In the genomic region with DNA sequence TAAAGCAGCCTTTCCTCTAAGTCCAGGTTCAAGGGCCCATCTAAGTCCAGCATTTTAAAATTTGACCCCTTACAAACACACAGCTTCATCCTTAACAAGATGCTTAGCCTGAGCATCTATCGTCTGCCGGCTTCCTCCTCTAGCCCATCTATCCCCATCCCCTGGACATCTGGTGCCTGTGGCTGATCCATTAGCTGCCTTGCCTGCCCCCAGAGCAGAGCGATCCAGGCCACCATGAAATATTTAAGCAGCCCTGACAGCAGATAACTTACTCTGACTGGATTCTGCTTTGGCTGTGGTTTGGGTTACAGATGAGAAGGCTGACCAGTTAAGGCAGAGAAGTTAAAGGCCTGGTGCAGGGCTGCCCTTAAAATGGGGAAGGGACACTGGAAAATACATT, we compare ENCODE assay signal across 18 cellular contexts. TPM values are rescaled to one million over a fixed set of nuclear protein-coding genes. Genes with fewer than 3 reads are reported as not detected.
DNase-seq lines count a peak whose midpoint lies in the region; ATAC-seq and TF ChIP-seq lines count a peak whose summit lies in the region.
"Had no signal": no experiment of that assay in that cellular context is flagged by ENCODE, and none has a peak within 500 bp of the region (broad histone marks: within the 10 kb centered on the region; RNA-seq: fewer than 3 reads in every experiment).

No MANE protein-coding gene starts in this region.

- no peaks in the 10 kb centered on the region for H4K20me1 ChIP-seq in H9 (ENCODE audit: control insufficient read depth, insufficient read depth, insufficient read length)

- no peak overlapping the region for H2BK5ac ChIP-seq in H9 (ENCODE audit: insufficient read length, low read length)

- H3K18ac ChIP-seq in H9 (ENCODE audit: insufficient read length, low read depth, low read length): peak overlapping the region; percentile 20

- H3T11ph ChIP-seq in H9 (ENCODE audit: low read length): no peak overlapping the region

- H2BK20ac ChIP-seq in H9 (ENCODE audit: low read depth, low read length, poor library complexity, severe bottlenecking): no peak overlapping the region

- no peak overlapping the region for H2BK120ac ChIP-seq in H9 (ENCODE audit: low read depth, low read length, poor library complexity, severe bottlenecking)

- H2BK12ac ChIP-seq in H9 (ENCODE audit: insufficient read length, low read depth, low read length): no peak overlapping the region

- no peak overlapping the region for H4K8ac ChIP-seq in H9 (replicated peaks; ENCODE audit: insufficient read length, low read depth, low read length)

- H3K9me3 ChIP-seq in H9 (ENCODE audit: control insufficient read depth, low read depth, low read length): no peaks in the 10 kb centered on the region

- no peak overlapping the region for H3K56ac ChIP-seq in H9 (ENCODE audit: insufficient read length, low read depth, low read length)

- H3K9me3 Mint-ChIP-seq in H9 (no peaks in the 10 kb centered on the region), glutamatergic neuron (ENCODE audit: unreplicated experiment) (peaks cover 6% of the 10 kb centered on the region)
- no peaks in the 10 kb centered on the region for H3K9me3 Mint-ChIP-seq in stimulated activated memory B cell treated with anti-CD40 and anti-IgM and Interleukin-4, amounts not matched to agents 10 μg/mL and 1 μg/mL and 100 μg/mL, for 72 hours
- H3K9me3 Mint-ChIP-seq in natural killer cell treated with Interleukin-12 subunit alpha and Interleukin-12 subunit beta and Interleukin-15 and Interleukin-18, amount 100 ng/mL, for 72 hours: no peaks in the 10 kb centered on the region
- H3K9me3 Mint-ChIP-seq: CD8-positive, alpha-beta memory T cell had no signal

- no peaks in the 10 kb centered on the region for H3K23me2 ChIP-seq in H9 (ENCODE audit: insufficient read length, low read depth, low read length, poor library complexity, severe bottlenecking)

- H3K27me3 Mint-ChIP-seq in H9 (ENCODE audit: low read depth): peaks cover 3% of the 10 kb centered on the region
- peaks cover 19% of the 10 kb centered on the region for H3K27me3 Mint-ChIP-seq in glutamatergic neuron (ENCODE audit: unreplicated experiment)
- peaks cover 12% of the 10 kb centered on the region for H3K27me3 Mint-ChIP-seq in stimulated activated memory B cell treated with anti-CD40 and anti-IgM and Interleukin-4, amounts not matched to agents 10 μg/mL and 1 μg/mL and 100 μg/mL, for 72 hours
- peaks cover 6 to 15% of the 10 kb centered on the region in 2 donors for H3K27me3 Mint-ChIP-seq in natural killer cell treated with Interleukin-12 subunit alpha and Interleukin-12 subunit beta and Interleukin-15 and Interleukin-18, amount 100 ng/mL, for 72 hours

- no peak overlapping the region for H4K91ac ChIP-seq in H9 (ENCODE audit: insufficient read length, low read depth, low read length)

- H3K4me1 Mint-ChIP-seq in H9 (peaks cover 11 to 13% of the 10 kb centered on the region in 2 experiments), glutamatergic neuron (ENCODE audit: low read depth, unreplicated experiment) (peaks cover 47% of the 10 kb centered on the region)
- peaks cover 19% of the 10 kb centered on the region for H3K4me1 Mint-ChIP-seq in stimulated activated memory B cell treated with anti-CD40 and anti-IgM and Interleukin-4, amounts not matched to agents 10 μg/mL and 1 μg/mL and 100 μg/mL, for 72 hours
- H3K4me1 Mint-ChIP-seq in natural killer cell treated with Interleukin-12 subunit alpha and Interleukin-12 subunit beta and Interleukin-15 and Interleukin-18, amount 100 ng/mL, for 72 hours (ENCODE audit: low read depth in 2 of 2): peaks cover 0 to 6% of the 10 kb centered on the region in 2 donors
- H3K4me1 Mint-ChIP-seq: CD8-positive, alpha-beta memory T cell had no signal

- no peak for DNase-seq in H9
- peak; percentile 21 for DNase-seq in OCI-M1 (lab: John Stamatoyannopoulos, UW)
- DNase-seq in glutamatergic neuron: peak; percentile 66
- no peak for DNase-seq in natural killer cell treated with Interleukin-12 subunit alpha and Interleukin-12 subunit beta and Interleukin-15 and Interleukin-18, amount 100 ng/mL, for 72 hours (ENCODE audit: low spot score)
- DNase-seq in hepatic stellate cell (ENCODE audit: low spot score): no peak
- DNase-seq: C1 segment of cervical spinal cord; CD4-positive, CD25-positive, alpha-beta regulatory T cell; CD8-positive, alpha-beta memory T cell; COR-L47; DMS 273 treated with DMSO at 0.1 percent for 48 hours; DMS53; GM23248; HCEC 1CT had no signal

- no peaks in the 10 kb centered on the region for H3K4me1 ChIP-seq in H9 (ENCODE audit: insufficient read depth, low read length)

- no peak overlapping the region; the same call in 1 of the 2 replicates for H3K14ac ChIP-seq in H9 (ENCODE audit: insufficient read depth, low read length)

- no peaks in the 10 kb centered on the region for H3K79me1 ChIP-seq in H9 (ENCODE audit: insufficient read depth, low read depth, low read length, poor library complexity, severe bottlenecking)

- no peak overlapping the region for H2AK5ac ChIP-seq in H9 (ENCODE audit: insufficient read length, low read length)

- ATAC-seq in stimulated activated memory B cell treated with anti-CD40 and anti-IgM and Interleukin-4, amounts not matched to agents 10 μg/mL and 1 μg/mL and 100 μg/mL, for 72 hours: no peak
- ATAC-seq in HG02610 (IDR thresholded peaks at IDR 0.05; ENCODE audit: unreplicated experiment): no peak
- ATAC-seq in natural killer cell treated with Interleukin-12 subunit alpha and Interleukin-12 subunit beta and Interleukin-15 and Interleukin-18, amount 100 ng/mL, for 72 hours: no peak
- ATAC-seq: HepG2 had no signal

- no peak overlapping the region for H2AFZ ChIP-seq in H9 (ENCODE audit: low read length)
- H2AFZ ChIP-seq: GM23248 had no signal

- no peaks in the 10 kb centered on the region for H3K79me2 ChIP-seq in H9 (ENCODE audit: insufficient read depth, low read length)

- H3K4me3 Mint-ChIP-seq in H9: no peak overlapping the region
- peak overlapping the region; percentile 56 for H3K4me3 Mint-ChIP-seq in glutamatergic neuron (ENCODE audit: unreplicated experiment)
- no peak overlapping the region for H3K4me3 Mint-ChIP-seq in stimulated activated memory B cell treated with anti-CD40 and anti-IgM and Interleukin-4, amounts not matched to agents 10 μg/mL and 1 μg/mL and 100 μg/mL, for 72 hours
- H3K4me3 Mint-ChIP-seq in natural killer cell treated with Interleukin-12 subunit alpha and Interleukin-12 subunit beta and Interleukin-15 and Interleukin-18, amount 100 ng/mL, for 72 hours: no peak overlapping the region
- H3K4me3 Mint-ChIP-seq: B cell; CD4-positive, CD25-positive, alpha-beta regulatory T cell; CD8-positive, alpha-beta memory T cell; IgD-negative memory B cell had no signal

- no peak overlapping the region for H4K5ac ChIP-seq in H9 (ENCODE audit: insufficient read length, low read depth, low read length)

- H3K27ac Mint-ChIP-seq in H9 (no peak overlapping the region), glutamatergic neuron (ENCODE audit: unreplicated experiment) (peak overlapping the region; percentile 80)
- H3K27ac Mint-ChIP-seq in stimulated activated memory B cell treated with anti-CD40 and anti-IgM and Interleukin-4, amounts not matched to agents 10 μg/mL and 1 μg/mL and 100 μg/mL, for 72 hours: peak overlapping the region; percentile 0
- no peak overlapping the region for H3K27ac Mint-ChIP-seq in natural killer cell treated with Interleukin-12 subunit alpha and Interleukin-12 subunit beta and Interleukin-15 and Interleukin-18, amount 100 ng/mL, for 72 hours
- H3K27ac Mint-ChIP-seq: B cell; CD4-positive, CD25-positive, alpha-beta regulatory T cell had no signal

- H3K27me3 ChIP-seq in H9 (ENCODE audit: insufficient read depth, low read length): no peaks in the 10 kb centered on the region

- H3K4me2 ChIP-seq in H9 (ENCODE audit: insufficient read depth, insufficient read length, low read length): no peak overlapping the region

- H3K36me3 Mint-ChIP-seq in H9 (ENCODE audit: insufficient read depth in 1 of 3, low read depth in 3 of 3) (no peaks in the 10 kb centered on the region), glutamatergic neuron (ENCODE audit: unreplicated experiment) (no peaks in the 10 kb centered on the region)
- H3K36me3 Mint-ChIP-seq in stimulated activated memory B cell treated with anti-CD40 and anti-IgM and Interleukin-4, amounts not matched to agents 10 μg/mL and 1 μg/mL and 100 μg/mL, for 72 hours: no peaks in the 10 kb centered on the region
- no peaks in the 10 kb centered on the region for H3K36me3 Mint-ChIP-seq in natural killer cell treated with Interleukin-12 subunit alpha and Interleukin-12 subunit beta and Interleukin-15 and Interleukin-18, amount 100 ng/mL, for 72 hours
- H3K36me3 Mint-ChIP-seq: CD4-positive, CD25-positive, alpha-beta regulatory T cell; CD8-positive, alpha-beta memory T cell had no signal

- TF ChIP-seq CTCF in H9 (conservative IDR thresholded peaks at IDR 0.05) (no peak), glutamatergic neuron (IDR thresholded peaks at IDR 0.05; ENCODE audit: partially characterized antibody, unreplicated experiment) (no peak)

- H3K4ac ChIP-seq in H9 (ENCODE audit: low read depth, low read length): no peak overlapping the region

- no peak overlapping the region for H2BK15ac ChIP-seq in H9 (ENCODE audit: low read depth, low read length)

- no CpG with 5 or more reads among the region's 3 CpGs for WGBS in H9 (ENCODE audit: extremely low coverage, insufficient read length, low lambda C conversion rate)

- no peak overlapping the region for H3K27ac ChIP-seq in H9 (ENCODE audit: insufficient read length, low read depth, low read length)
- H3K27ac ChIP-seq: GM23248 had no signal

- no peak overlapping the region for H3K23ac ChIP-seq in H9 (ENCODE audit: insufficient read length, low read depth, low read length)

- no peak overlapping the region for H3K9ac ChIP-seq in H9 (ENCODE audit: extremely low read depth, insufficient read length, low read length)
- H3K9ac ChIP-seq: GM23248 had no signal

RNA-seq across cellular contexts. Expression of a gene that starts 30.9 kb away (rescaled TPM):
- total RNA-seq in H9 (2021) (8.6 and 8.7 TPM in 2 replicates), glutamatergic neuron (ENCODE audit: unreplicated experiment) (104 TPM)
- total RNA-seq in natural killer cell treated with Interleukin-12 subunit alpha and Interleukin-12 subunit beta and Interleukin-15 and Interleukin-18, amount 100 ng/mL, for 72 hours: 10 to 100 TPM; 29.9 to 45.6 TPM

Comparison
In these comparisons a context has a peak if more than half of its experiments do, and no peak if none do; other contexts are left out.
1. DNase-seq: peak in OCI-M1 (single experiment) and glutamatergic neuron (single experiment); none in H9 (single experiment), natural killer cell treated with Interleukin-12 subunit alpha and Interleukin-12 subunit beta and Interleukin-15 and Interleukin-18, amount 100 ng/mL, for 72 hours (single experiment) and hepatic stellate cell (single experiment).
2. H3K27ac Mint-ChIP-seq: peak in glutamatergic neuron (single experiment) and stimulated activated memory B cell treated with anti-CD40 and anti-IgM and Interleukin-4, amounts not matched to agents 10 μg/mL and 1 μg/mL and 100 μg/mL, for 72 hours (single experiment); none in H9 (0 of 3) and natural killer cell treated with Interleukin-12 subunit alpha and Interleukin-12 subunit beta and Interleukin-15 and Interleukin-18, amount 100 ng/mL, for 72 hours (0 of 2).